Comparison of ENCODE assay signal across 8 cellular contexts in genomic region chr7:25949672-25950487, GRCh38.
DNase-seq lines count a peak whose midpoint lies in the region; TF ChIP-seq lines count a peak whose summit lies in the region.

No MANE protein-coding gene starts in this region.

- H3K4me1 ChIP-seq in HUES64 (ENCODE audit: insufficient read depth, low read length) (peaks cover 40% of the 10 kb centered on the region), breast epithelium (no peaks in the 10 kb centered on the region), mononuclear cell (ENCODE audit: insufficient read depth, low read length) (peaks cover 21% of the 10 kb centered on the region)

- peak overlapping the region; percentile 66 for H3K4me3 ChIP-seq in HUES64 (ENCODE audit: low read length)
- H3K4me3 ChIP-seq in breast epithelium = peak overlapping the region; percentile 58 to 88 (median 86)
- H3K4me3 ChIP-seq in mononuclear cell (ENCODE audit: low read length) = peak overlapping the region; percentile 44

- H3K27ac ChIP-seq in HUES64 (ENCODE audit: low read depth, low read length) (peak overlapping the region; percentile 86), breast epithelium (peak overlapping the region; percentile 85 to 89)

- 3% methylated on average over 32 of the region's 32 CpGs for WGBS in HUES64

- intact Hi-C loops in breast epithelium (cut with DNase I; ENCODE audit: low total_unique reads) = no loop called here

- in situ Hi-C loops in GM13977 (cut with MboI; ENCODE audit: low pct_unique_long_range_greater_than_20kb, low sequenced_read_pairs, unreplicated experiment) = no loop called here

- H3K9ac ChIP-seq in HUES64 (ENCODE audit: low read depth, low read length) = peak overlapping the region; percentile 81

- DNase-seq in GM10248 (ENCODE audit: extremely low spot score) (peak; percentile 29), breast epithelium (ENCODE audit: low spot score in 2 of 2) (no peak), NCI-H524 (lab: John Stamatoyannopoulos, UW) (no peak), GM13977 (ENCODE audit: low spot score) (no peak), NCI-H1417 treated with DMSO at 0.1 percent for 48 hours (lab: John Stamatoyannopoulos, UW) (no peak)
- no peak for DNase-seq in stimulated activated CD4-positive, alpha-beta T cell treated with anti-CD3 and anti-CD28 coated beads, Interleukin-2, amount 100 ng/mL, for 48 hours

- no peak for TF ChIP-seq CTCF in GM10248 (IDR thresholded peaks at IDR 0.05; ENCODE audit: control extremely low read depth, extremely low read depth, low read depth, missing control alignments)
- peak in 1 of 3 donors; percentile 22 for TF ChIP-seq CTCF in breast epithelium (IDR thresholded peaks at IDR 0.05)
- no peak for TF ChIP-seq CTCF in GM13977 (IDR thresholded peaks at IDR 0.05; ENCODE audit: extremely low read depth, insufficient read depth, missing control alignments)

- POLR2A ChIA-PET in GM10248 (lab: Yijun Ruan, JAX) = interaction anchor here (0.6 kb wide), 1 partner anchor 56 kb away, joined by 3 read pairs; no protein-coding TSS in a partner anchor

- TF ChIP-seq POLR2A in breast epithelium (IDR thresholded peaks at IDR 0.05) = no peak

- peaks cover 12% of the 10 kb centered on the region; the same call in 1 of the 2 replicates for H3K9me3 ChIP-seq in HUES64 (ENCODE audit: insufficient read depth, low read depth, low read length)
- H3K9me3 ChIP-seq in breast epithelium = no peaks in the 10 kb centered on the region
- H3K9me3 ChIP-seq in mononuclear cell (ENCODE audit: low read depth, low read length) = no peaks in the 10 kb centered on the region

- CTCF ChIA-PET in GM10248 (lab: Yijun Ruan, JAX) = interaction anchor here (1.3 to 1.6 kb wide), 4 partner anchors 10 to 420 kb away, joined by 3 to 6 read pairs (median 4); no protein-coding TSS in a partner anchor

- no peaks in the 10 kb centered on the region for H3K36me3 ChIP-seq in HUES64 (ENCODE audit: insufficient read depth, low read length)
- no peaks in the 10 kb centered on the region for H3K36me3 ChIP-seq in breast epithelium

- H3K27me3 ChIP-seq in HUES64 (ENCODE audit: insufficient read depth, low read length) (peaks cover 13% of the 10 kb centered on the region; the same call in 1 of the 2 replicates), breast epithelium (no peaks in the 10 kb centered on the region), mononuclear cell (ENCODE audit: insufficient read depth, low read length) (peaks cover 28% of the 10 kb centered on the region)
